Comparison of ENCODE assay signal across 17 cellular contexts in genomic region chr22:46326066-46326680, GRCh38. TPM values are rescaled to one million over a fixed set of nuclear protein-coding genes. Genes with fewer than 3 reads are reported as not detected.
A peak's percentile ranks its signal among the peaks of the same experiment; 100 is the strongest.
DNase-seq lines count a peak whose midpoint lies in the region; ATAC-seq and TF ChIP-seq lines count a peak whose summit lies in the region.
"Had no signal": no experiment of that assay in that cellular context is flagged by ENCODE, and none has a peak within 500 bp of the region (broad histone marks: within the 10 kb centered on the region; RNA-seq: fewer than 3 reads in every experiment).

No MANE protein-coding gene starts in this region.

- no peaks in the 10 kb centered on the region for H3K9me3 ChIP-seq in heart right ventricle
- H3K9me3 ChIP-seq in aorta (ENCODE audit: control insufficient read depth, low read length), result no peaks in the 10 kb centered on the region
- H3K9me3 ChIP-seq in CD4-positive, alpha-beta T cell (ENCODE audit: control insufficient read depth, low read length), result no peaks in the 10 kb centered on the region
- H3K9me3 ChIP-seq: A549; BLaER1 treated with 17β-estradiol and CSF1 and Interleukin-3, amounts not matched to agents 10 nM and 100 nM; Caco-2 had no signal

- no peak for TF ChIP-seq CTCF in heart right ventricle (IDR thresholded peaks at IDR 0.05)
- TF ChIP-seq CTCF in CD4-positive, alpha-beta T cell (IDR thresholded peaks at IDR 0.05), result no peak

- DNase-seq in left ventricle myocardium superior (peak; percentile 5), heart right ventricle (no peak), posterior vena cava (ENCODE audit: low spot score) (peak; percentile 57), aorta (peak; percentile 38 to 53)
- no peak for DNase-seq in activated CD4-positive, alpha-beta memory T cell treated with anti-CD3 and anti-CD28 coated beads, Interleukin-2, amount 10 ng/mL, durations not matched to agents 7 days and 5 days
- DNase-seq in CD4-positive, alpha-beta T cell, result no peak
- DNase-seq: AML-193; Caco-2; Calu3; CD8-positive, alpha-beta T cell; DMS79 treated with DMSO at 0.1 percent for 48 hours; GF-D8 had no signal

- no peak overlapping the region for H3K27ac ChIP-seq in heart right ventricle
- no peak overlapping the region for H3K27ac ChIP-seq in aorta (ENCODE audit: low read depth in 1 of 2, low read length in 2 of 2)
- H3K27ac ChIP-seq in CD4-positive, alpha-beta T cell (ENCODE audit: low read depth, low read length), result no peak overlapping the region
- H3K27ac ChIP-seq: 22Rv1; A549; BLaER1 treated with 17β-estradiol and CSF1 and Interleukin-3, amounts not matched to agents 10 nM and 100 nM; C4-2B had no signal

- H3K4me3 Mint-ChIP-seq in activated CD4-positive, alpha-beta memory T cell treated with anti-CD3 and anti-CD28 coated beads, Interleukin-2, amount 10 ng/mL, durations not matched to agents 7 days and 5 days, result no peak overlapping the region
- H3K4me3 Mint-ChIP-seq in CD4-positive, alpha-beta T cell, result no peak overlapping the region
- H3K4me3 Mint-ChIP-seq: B cell; CD8-positive, alpha-beta T cell had no signal

- H3K27me3 Mint-ChIP-seq in activated CD4-positive, alpha-beta memory T cell treated with anti-CD3 and anti-CD28 coated beads, Interleukin-2, amount 10 ng/mL, durations not matched to agents 7 days and 5 days, result no peaks in the 10 kb centered on the region
- H3K27me3 Mint-ChIP-seq in CD4-positive, alpha-beta T cell, result no peaks in the 10 kb centered on the region
- H3K27me3 Mint-ChIP-seq: B cell had no signal

- H3K4me3 ChIP-seq in heart right ventricle (no peak overlapping the region), aorta (ENCODE audit: low read length in 2 of 2) (no peak overlapping the region)
- H3K4me3 ChIP-seq: A549; BLaER1 treated with 17β-estradiol and CSF1 and Interleukin-3, amounts not matched to agents 10 nM and 100 nM had no signal

- H3K36me3 Mint-ChIP-seq in activated CD4-positive, alpha-beta memory T cell treated with anti-CD3 and anti-CD28 coated beads, Interleukin-2, amount 10 ng/mL, durations not matched to agents 7 days and 5 days (ENCODE audit: low read depth), result peaks cover 70% of the 10 kb centered on the region
- no peaks in the 10 kb centered on the region for H3K36me3 Mint-ChIP-seq in CD4-positive, alpha-beta T cell (ENCODE audit: low read depth)
- H3K36me3 Mint-ChIP-seq: CD8-positive, alpha-beta T cell had no signal

- H3K27me3 ChIP-seq in heart right ventricle (no peaks in the 10 kb centered on the region), aorta (ENCODE audit: control insufficient read depth in 1 of 2, insufficient read depth in 2 of 2, low read length in 1 of 2) (no peaks in the 10 kb centered on the region)
- no peaks in the 10 kb centered on the region for H3K27me3 ChIP-seq in CD4-positive, alpha-beta T cell (ENCODE audit: control insufficient read depth, insufficient read depth, low read length)
- H3K27me3 ChIP-seq: BLaER1 treated with 17β-estradiol and CSF1 and Interleukin-3, amounts not matched to agents 10 nM and 100 nM had no signal

- CTCF ChIA-PET in activated CD4-positive, alpha-beta memory T cell treated with anti-CD3 and anti-CD28 coated beads, Interleukin-2, amount 10 ng/mL, durations not matched to agents 7 days and 5 days (lab: Charles Lee), result no interaction called here
- CTCF ChIA-PET in CD4-positive, alpha-beta T cell (lab: Charles Lee), result no interaction called here

- ATAC-seq in left ventricle myocardium superior, result no peak
- no peak for ATAC-seq in heart right ventricle
- ATAC-seq in aorta (ENCODE audit: low FRiP score), result no peak
- no peak for ATAC-seq in CD4-positive, alpha-beta T cell (ENCODE audit: poor library complexity)
- ATAC-seq: A549; CD8-positive, alpha-beta T cell had no signal

- POLR2A ChIA-PET in activated CD4-positive, alpha-beta memory T cell treated with anti-CD3 and anti-CD28 coated beads, Interleukin-2, amount 10 ng/mL, durations not matched to agents 7 days and 5 days (lab: Charles Lee), result interaction anchor here (1.1 to 1.8 kb wide), 2 partner anchors 9 to 11 kb away, joined by 3 to 5 read pairs; partner anchors contain the start of gene TRMU
- POLR2A ChIA-PET in CD4-positive, alpha-beta T cell (lab: Charles Lee), result no interaction called here

- WGBS in heart right ventricle, 2 donors, result 92 to 93% methylated on average over 23 of the region's 23 CpGs
- 92 to 96% methylated on average over 23 of the region's 23 CpGs for whole genome bisulfite sequencing in aorta, 2 donors

- intact Hi-C loops in left ventricle myocardium superior (cut with micrococcal nuclease) (no loop called here), heart right ventricle (cut with DNase I) (no loop called here), posterior vena cava (cut with DNase I) (no loop called here), aorta (cut with DNase I) (no loop called here)
- intact Hi-C loops in CD4-positive, alpha-beta T cell (cut with DNase I, micrococcal nuclease), result no loop called here

- H3K9me3 Mint-ChIP-seq in activated CD4-positive, alpha-beta memory T cell treated with anti-CD3 and anti-CD28 coated beads, Interleukin-2, amount 10 ng/mL, durations not matched to agents 7 days and 5 days, result no peaks in the 10 kb centered on the region
- H3K9me3 Mint-ChIP-seq in CD4-positive, alpha-beta T cell, result no peaks in the 10 kb centered on the region
- H3K9me3 Mint-ChIP-seq: CD8-positive, alpha-beta T cell had no signal

- no peaks in the 10 kb centered on the region for H3K4me1 Mint-ChIP-seq in activated CD4-positive, alpha-beta memory T cell treated with anti-CD3 and anti-CD28 coated beads, Interleukin-2, amount 10 ng/mL, durations not matched to agents 7 days and 5 days
- no peaks in the 10 kb centered on the region for H3K4me1 Mint-ChIP-seq in CD4-positive, alpha-beta T cell (ENCODE audit: low read depth)
- H3K4me1 Mint-ChIP-seq: B cell had no signal

- H3K4me1 ChIP-seq in heart right ventricle (no peaks in the 10 kb centered on the region), aorta (ENCODE audit: control insufficient read depth in 1 of 2, insufficient read depth in 2 of 2, low read length in 2 of 2) (no peaks in the 10 kb centered on the region)
- H3K4me1 ChIP-seq: A549; BLaER1 treated with 17β-estradiol and CSF1 and Interleukin-3, amounts not matched to agents 10 nM and 100 nM; Caco-2 had no signal

- no peak overlapping the region for H3K27ac Mint-ChIP-seq in activated CD4-positive, alpha-beta memory T cell treated with anti-CD3 and anti-CD28 coated beads, Interleukin-2, amount 10 ng/mL, durations not matched to agents 7 days and 5 days
- no peak overlapping the region for H3K27ac Mint-ChIP-seq in CD4-positive, alpha-beta T cell
- H3K27ac Mint-ChIP-seq: B cell; CD8-positive, alpha-beta T cell had no signal

- H3K36me3 ChIP-seq in heart right ventricle (peaks cover 0 to 71% (median 0%) of the 10 kb centered on the region in 9 donors), aorta (ENCODE audit: control insufficient read depth in 1 of 2, insufficient read depth in 2 of 2, low read length in 1 of 2) (no peaks in the 10 kb centered on the region)

RNA-seq across cellular contexts. Expression of gene TRMU, which starts 9.3 kb away (rescaled TPM):
- total RNA-seq in left ventricle myocardium superior, result 44.0 TPM
- total RNA-seq in heart right ventricle, result 10 to 100 TPM; 22.1 to 54.1 (median 26.5) TPM
- polyA plus RNA-seq in heart right ventricle, result 10 to 100 TPM; 44.0 to 80.5 TPM
- 10 to 100 TPM; 21.2 to 27.2 TPM for total RNA-seq in posterior vena cava
- 10 to 100 TPM; 29.8 to 37.8 TPM for total RNA-seq in aorta
- 10 to 100 TPM; 11.3 to 66.4 TPM for polyA plus RNA-seq in aorta
- total RNA-seq in activated CD4-positive, alpha-beta memory T cell treated with anti-CD3 and anti-CD28 coated beads, Interleukin-2, amount 10 ng/mL, durations not matched to agents 7 days and 5 days, result 10 to 100 TPM; 66.8 to 71.7 TPM
- 10 to 100 TPM; 65.2 to 65.4 TPM for total RNA-seq in CD4-positive, alpha-beta T cell

RNA-seq across cellular contexts. Expression of gene GTSE1, which starts 29.5 kb away (rescaled TPM):
- total RNA-seq in left ventricle myocardium superior, result 0.45 TPM
- 1 to 10 TPM in 2 of 10 donors, under 1 TPM in 8; 0.17 to 4.7 (median 0.37) TPM for total RNA-seq in heart right ventricle
- under 1 TPM; 0.29 to 0.33 TPM for polyA plus RNA-seq in heart right ventricle
- under 1 TPM; 0.19 to 0.48 TPM for total RNA-seq in posterior vena cava
- total RNA-seq in aorta, result 1 to 10 TPM in 1 of 2 donors, under 1 TPM in 1; 0.55 to 1.5 TPM
- polyA plus RNA-seq in aorta, result 1 to 10 TPM in 1 of 2 donors, under 1 TPM in 1; 0.82 to 1.0 TPM
- 10 to 100 TPM; 67.6 to 76.2 TPM for total RNA-seq in activated CD4-positive, alpha-beta memory T cell treated with anti-CD3 and anti-CD28 coated beads, Interleukin-2, amount 10 ng/mL, durations not matched to agents 7 days and 5 days
- under 1 TPM; 0.14 to 0.89 TPM for total RNA-seq in CD4-positive, alpha-beta T cell

RNA-seq across cellular contexts. Expression of gene TTC38, which starts 58.4 kb away (rescaled TPM):
- 24.0 TPM for total RNA-seq in left ventricle myocardium superior
- total RNA-seq in heart right ventricle, result 10 to 100 TPM; 20.5 to 29.2 (median 26.1) TPM
- polyA plus RNA-seq in heart right ventricle, result 10 to 100 TPM; 22.2 to 27.2 TPM
- 10 to 100 TPM; 15.4 to 23.8 TPM for total RNA-seq in posterior vena cava
- total RNA-seq in aorta, result 10 to 100 TPM; 23.3 to 23.9 TPM
- 10 to 100 TPM; 26.7 to 28.2 TPM for polyA plus RNA-seq in aorta
- total RNA-seq in activated CD4-positive, alpha-beta memory T cell treated with anti-CD3 and anti-CD28 coated beads, Interleukin-2, amount 10 ng/mL, durations not matched to agents 7 days and 5 days, result 10 to 100 TPM; 17.8 to 20.7 TPM
- 1 to 10 TPM; 1.8 to 2.7 TPM for total RNA-seq in CD4-positive, alpha-beta T cell

Comparison
In these comparisons a context has a peak if more than half of its experiments do, and no peak if none do; other contexts are left out.
1. DNase-seq: peak in left ventricle myocardium superior (single experiment), posterior vena cava (single experiment) and aorta (2 of 2); none in heart right ventricle (0 of 2), activated CD4-positive, alpha-beta memory T cell treated with anti-CD3 and anti-CD28 coated beads, Interleukin-2, amount 10 ng/mL, durations not matched to agents 7 days and 5 days (single experiment) and CD4-positive, alpha-beta T cell (0 of 10).
2. RNA of gene GTSE1, which starts 29.5 kb away (total RNA-seq): 67.6 to 76.2 TPM in activated CD4-positive, alpha-beta memory T cell treated with anti-CD3 and anti-CD28 coated beads, Interleukin-2, amount 10 ng/mL, durations not matched to agents 7 days and 5 days; 0.55 to 1.5 TPM in aorta, 0.14 to 0.89 TPM in CD4-positive, alpha-beta T cell, 0.19 to 0.48 TPM in posterior vena cava, 0.45 TPM in left ventricle myocardium superior (single experiment) and 0.17 to 4.7 TPM in heart right ventricle; every median in the first group is over 10 times any median in the second.